ENCODE assay signal across 9 cellular contexts in the genomic region with DNA sequence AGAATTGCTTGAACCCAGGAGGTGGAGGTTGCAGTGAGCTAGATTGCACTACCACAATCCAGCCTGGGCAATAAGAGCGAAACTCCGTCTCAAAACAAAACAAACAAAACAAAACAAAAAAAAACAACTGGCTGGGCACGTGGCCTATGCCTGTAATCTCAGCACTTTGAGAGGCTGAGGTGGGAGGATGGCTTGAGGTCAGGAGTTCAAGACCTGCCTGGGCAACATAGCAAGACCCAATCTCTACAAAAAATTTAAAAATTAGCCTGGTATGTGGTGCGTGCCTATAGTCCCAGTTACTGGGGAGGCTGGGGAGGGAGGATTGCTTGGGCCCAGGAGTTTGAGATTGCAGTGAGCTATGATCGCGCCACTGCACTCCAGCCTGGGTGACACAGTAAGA. TPM values are rescaled to one million over a fixed set of nuclear protein-coding genes. Genes with fewer than 3 reads are reported as not detected.
"Had no signal": no experiment of that assay in that cellular context is flagged by ENCODE, and none has a peak within 500 bp of the region (broad histone marks: within the 10 kb centered on the region; RNA-seq: fewer than 3 reads in every experiment).

No MANE protein-coding gene starts in this region.

- FAIRE-seq: G401.6, GM12878, GM12891, GM12892, GM18507, GM19239 had no signal

- ATAC-seq: GM12878 had no signal

- DNase-seq: GDM1, GF-D8 had no signal

- H3K4me3 ChIP-seq: GM12878 had no signal

RNA-seq across cellular contexts. Expression of a gene that starts 51.8 kb away (rescaled TPM):
- total RNA-seq: G401 had no signal
- polyA plus RNA-seq: GM12878 had no signal
